ENCODE assay signal across 10 cellular contexts in the genomic region with DNA sequence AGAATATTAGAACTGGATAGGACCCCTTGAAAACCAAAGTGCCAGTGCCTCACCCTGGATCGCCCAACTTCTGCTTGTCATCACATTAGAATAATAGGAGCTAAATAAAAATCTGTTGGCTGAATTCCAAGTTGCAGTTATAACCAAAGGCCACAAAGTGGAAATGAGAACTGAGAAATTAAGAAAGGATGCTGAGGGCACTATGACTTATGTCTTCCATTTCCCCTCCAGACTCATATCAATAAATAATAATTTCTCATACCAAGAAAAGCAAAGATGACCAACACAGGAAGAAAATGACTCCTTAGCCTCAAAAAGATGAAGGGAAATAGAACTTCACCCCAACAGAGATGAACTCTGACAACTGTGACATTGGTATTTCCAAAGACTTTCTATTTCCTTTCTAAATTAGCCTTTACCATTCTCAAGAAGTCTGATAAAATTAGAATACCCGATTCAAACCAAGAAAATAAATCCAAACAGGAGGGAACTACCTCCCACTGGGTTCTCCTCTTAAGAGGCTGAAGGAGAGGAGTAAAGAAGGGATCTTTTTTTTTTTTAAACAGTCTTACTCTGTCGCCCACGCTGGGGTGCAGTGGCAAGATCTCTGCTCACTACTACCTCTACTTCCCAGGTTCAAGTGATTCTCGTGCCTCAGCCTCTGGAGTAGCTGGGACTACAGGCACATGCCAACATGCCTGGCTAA. TPM values are rescaled to one million over a fixed set of nuclear protein-coding genes. Genes with fewer than 3 reads are reported as not detected.
DNase-seq lines count a peak whose midpoint lies in the region; ATAC-seq and TF ChIP-seq lines count a peak whose summit lies in the region.
"Had no signal": no experiment of that assay in that cellular context is flagged by ENCODE, and none has a peak within 500 bp of the region (broad histone marks: within the 10 kb centered on the region; RNA-seq: fewer than 3 reads in every experiment).

No MANE protein-coding gene starts in this region.

- H3K4me1 ChIP-seq in GM23248 (ENCODE audit: insufficient read depth): no peaks in the 10 kb centered on the region

- H3K9ac ChIP-seq in GM23248: no peak overlapping the region

- no peaks in the 10 kb centered on the region for H3K79me2 ChIP-seq in GM23248 (ENCODE audit: insufficient read depth)

- 69 to 74% methylated on average over 5 of the region's 5 CpGs for WGBS in GM23248 (ENCODE audit: low coverage in 1 of 2, low lambda C conversion rate in 2 of 2, missing lambda C conversion rate in 2 of 2), 2 experiments

- H3K27ac Mint-ChIP-seq in activated CD8-positive, alpha-beta T cell treated with anti-CD3 and anti-CD28 coated beads for 36 hours: peak overlapping the region; percentile 62
- no peak overlapping the region for H3K27ac Mint-ChIP-seq in activated CD8-positive, alpha-beta T cell treated with anti-CD3 and anti-CD28 coated beads, Interleukin-2, amount 10 ng/mL, durations not matched to agents 7 days and 5 days
- no peak overlapping the region for H3K27ac Mint-ChIP-seq in T-helper 2 cell treated with Interferon-gamma antibody and Interleukin-4, amounts not matched to agents 5 μg/mL and 100 μg/mL, for 36 hours

- POLR2A ChIA-PET in activated CD8-positive, alpha-beta T cell treated with anti-CD3 and anti-CD28 coated beads for 36 hours (lab: Charles Lee): interaction anchor here (1.1 kb wide), 1 partner anchor 15 kb away, joined by 6 read pairs; no protein-coding TSS in a partner anchor
- POLR2A ChIA-PET in activated CD8-positive, alpha-beta T cell treated with anti-CD3 and anti-CD28 coated beads, Interleukin-2, amount 10 ng/mL, durations not matched to agents 7 days and 5 days (lab: Charles Lee): interaction anchor here (0.5 to 1.1 kb wide), 4 partner anchors 15 to 35 kb away, joined by 3 read pairs; no protein-coding TSS in a partner anchor

- no peak overlapping the region for H3K4me3 Mint-ChIP-seq in activated CD8-positive, alpha-beta T cell treated with anti-CD3 and anti-CD28 coated beads for 36 hours
- H3K4me3 Mint-ChIP-seq in activated CD8-positive, alpha-beta T cell treated with anti-CD3 and anti-CD28 coated beads, Interleukin-2, amount 10 ng/mL, durations not matched to agents 7 days and 5 days: no peak overlapping the region
- H3K4me3 Mint-ChIP-seq in T-helper 2 cell treated with Interferon-gamma antibody and Interleukin-4, amounts not matched to agents 5 μg/mL and 100 μg/mL, for 36 hours: no peak overlapping the region
- H3K4me3 Mint-ChIP-seq: T-cell had no signal

- peak; percentile 45 for DNase-seq in activated CD8-positive, alpha-beta T cell treated with anti-CD3 and anti-CD28 coated beads for 36 hours
- DNase-seq in activated CD8-positive, alpha-beta T cell treated with anti-CD3 and anti-CD28 coated beads, Interleukin-2, amount 10 ng/mL, durations not matched to agents 7 days and 5 days: no peak
- peak; percentile 32 for DNase-seq in GM23248
- peak; percentile 89 for DNase-seq in MV-4-11 (lab: John Stamatoyannopoulos, UW)
- peak; percentile 12 for DNase-seq in myocyte (ENCODE audit: low read depth)
- DNase-seq in T-helper 2 cell treated with Interferon-gamma antibody and Interleukin-4, amounts not matched to agents 5 μg/mL and 100 μg/mL, for 36 hours (ENCODE audit: low spot score): no peak
- no peak for DNase-seq in NCI-H446 treated with DMSO at 0.1 percent for 48 hours (lab: John Stamatoyannopoulos, UW)
- DNase-seq: NCI-H2029, T-cell had no signal

- intact Hi-C loops in activated CD8-positive, alpha-beta T cell treated with anti-CD3 and anti-CD28 coated beads for 36 hours (cut with micrococcal nuclease): no loop called here

- peak; percentile 90 for ATAC-seq in activated CD8-positive, alpha-beta T cell treated with anti-CD3 and anti-CD28 coated beads for 36 hours
- ATAC-seq in activated CD8-positive, alpha-beta T cell treated with anti-CD3 and anti-CD28 coated beads, Interleukin-2, amount 10 ng/mL, durations not matched to agents 7 days and 5 days: no peak
- no peak for ATAC-seq in HG02763 (IDR thresholded peaks at IDR 0.05; ENCODE audit: unreplicated experiment)
- ATAC-seq: T-cell had no signal

- CTCF ChIA-PET in activated CD8-positive, alpha-beta T cell treated with anti-CD3 and anti-CD28 coated beads for 36 hours (lab: Charles Lee): interaction anchor here (0.7 to 1.6 kb wide), 8 partner anchors 13 to 134 kb away, joined by 3 to 10 read pairs (median 4); no protein-coding TSS in a partner anchor
- CTCF ChIA-PET in activated CD8-positive, alpha-beta T cell treated with anti-CD3 and anti-CD28 coated beads, Interleukin-2, amount 10 ng/mL, durations not matched to agents 7 days and 5 days (lab: Charles Lee): interaction anchor here (0.9 to 1.0 kb wide), 4 partner anchors 24 to 60 kb away, joined by 3 to 8 read pairs (median 4); no protein-coding TSS in a partner anchor

- no peaks in the 10 kb centered on the region for H3K36me3 ChIP-seq in GM23248 (ENCODE audit: low read depth)

- no peaks in the 10 kb centered on the region for H3K27me3 Mint-ChIP-seq in activated CD8-positive, alpha-beta T cell treated with anti-CD3 and anti-CD28 coated beads for 36 hours
- no peaks in the 10 kb centered on the region for H3K27me3 Mint-ChIP-seq in activated CD8-positive, alpha-beta T cell treated with anti-CD3 and anti-CD28 coated beads, Interleukin-2, amount 10 ng/mL, durations not matched to agents 7 days and 5 days (ENCODE audit: low read depth)
- no peaks in the 10 kb centered on the region for H3K27me3 Mint-ChIP-seq in T-helper 2 cell treated with Interferon-gamma antibody and Interleukin-4, amounts not matched to agents 5 μg/mL and 100 μg/mL, for 36 hours (ENCODE audit: low read depth)
- H3K27me3 Mint-ChIP-seq: T-cell had no signal

- H3K4me3 ChIP-seq in GM23248: no peak overlapping the region

- H3K9me2 ChIP-seq in GM23248 (ENCODE audit: insufficient read depth): no peaks in the 10 kb centered on the region

- H2AFZ ChIP-seq in GM23248: no peak overlapping the region

- no peak overlapping the region for H3K27ac ChIP-seq in GM23248

- H3K27me3 ChIP-seq in GM23248 (replicated peaks; ENCODE audit: insufficient read depth): no peaks in the 10 kb centered on the region

- peaks cover 25% of the 10 kb centered on the region for H3K36me3 Mint-ChIP-seq in activated CD8-positive, alpha-beta T cell treated with anti-CD3 and anti-CD28 coated beads for 36 hours (ENCODE audit: low read depth)
- H3K36me3 Mint-ChIP-seq in activated CD8-positive, alpha-beta T cell treated with anti-CD3 and anti-CD28 coated beads, Interleukin-2, amount 10 ng/mL, durations not matched to agents 7 days and 5 days (ENCODE audit: low read depth): peaks cover 4% of the 10 kb centered on the region
- peaks cover 21% of the 10 kb centered on the region for H3K36me3 Mint-ChIP-seq in T-helper 2 cell treated with Interferon-gamma antibody and Interleukin-4, amounts not matched to agents 5 μg/mL and 100 μg/mL, for 36 hours (ENCODE audit: low read depth)

- H3F3A ChIP-seq in GM23248 (ENCODE audit: insufficient read depth): no peaks in the 10 kb centered on the region

- TF ChIP-seq CTCF in activated CD8-positive, alpha-beta T cell treated with anti-CD3 and anti-CD28 coated beads for 36 hours (IDR thresholded peaks at IDR 0.05): no peak

- H3K4me1 Mint-ChIP-seq in activated CD8-positive, alpha-beta T cell treated with anti-CD3 and anti-CD28 coated beads for 36 hours (ENCODE audit: low read depth): peaks cover 23% of the 10 kb centered on the region
- H3K4me1 Mint-ChIP-seq in activated CD8-positive, alpha-beta T cell treated with anti-CD3 and anti-CD28 coated beads, Interleukin-2, amount 10 ng/mL, durations not matched to agents 7 days and 5 days (ENCODE audit: low read depth): peaks cover 11% of the 10 kb centered on the region
- peaks cover 18% of the 10 kb centered on the region for H3K4me1 Mint-ChIP-seq in T-helper 2 cell treated with Interferon-gamma antibody and Interleukin-4, amounts not matched to agents 5 μg/mL and 100 μg/mL, for 36 hours (ENCODE audit: low read depth)

- H4K20me1 ChIP-seq in GM23248 (ENCODE audit: insufficient read depth): no peaks in the 10 kb centered on the region

- in situ Hi-C loops in GM23248 (cut with MboI): no loop called here

- no peaks in the 10 kb centered on the region for H3K9me3 ChIP-seq in GM23248 (ENCODE audit: low read depth)

- H3K9me3 Mint-ChIP-seq in activated CD8-positive, alpha-beta T cell treated with anti-CD3 and anti-CD28 coated beads for 36 hours: no peaks in the 10 kb centered on the region
- no peaks in the 10 kb centered on the region for H3K9me3 Mint-ChIP-seq in activated CD8-positive, alpha-beta T cell treated with anti-CD3 and anti-CD28 coated beads, Interleukin-2, amount 10 ng/mL, durations not matched to agents 7 days and 5 days (ENCODE audit: insufficient read depth)
- H3K9me3 Mint-ChIP-seq in T-helper 2 cell treated with Interferon-gamma antibody and Interleukin-4, amounts not matched to agents 5 μg/mL and 100 μg/mL, for 36 hours: no peaks in the 10 kb centered on the region
- H3K9me3 Mint-ChIP-seq: T-cell had no signal

- H3K4me2 ChIP-seq in GM23248 (ENCODE audit: unreplicated experiment): no peak overlapping the region

RNA-seq across cellular contexts. Expression of a gene that starts 46.5 kb away (rescaled TPM):
- total RNA-seq in activated CD8-positive, alpha-beta T cell treated with anti-CD3 and anti-CD28 coated beads for 36 hours: 10 to 100 TPM; 15.3 to 19.0 TPM
- 10 to 100 TPM; 23.1 to 23.9 TPM for total RNA-seq in activated CD8-positive, alpha-beta T cell treated with anti-CD3 and anti-CD28 coated beads, Interleukin-2, amount 10 ng/mL, durations not matched to agents 7 days and 5 days
- 77.7 and 77.9 TPM in 2 replicates for total RNA-seq in GM23248 (2014; rRNA removed; shearing (Covaris generic))
- polyA plus RNA-seq in GM23248 (2016; fragmentation: Nextera tagmentation; extraction: Ambion mirVana): 22.0 and 22.6 TPM in 2 replicates
- total RNA-seq in myocyte: 31.8 and 33.3 TPM in 2 replicates
- 22.3 TPM for polyA plus RNA-seq in myocyte (2012)

RNA-seq across cellular contexts. Expression of a gene that starts 58.4 kb away (rescaled TPM):
- 10 to 100 TPM; 17.8 TPM for total RNA-seq in activated CD8-positive, alpha-beta T cell treated with anti-CD3 and anti-CD28 coated beads for 36 hours
- total RNA-seq in activated CD8-positive, alpha-beta T cell treated with anti-CD3 and anti-CD28 coated beads, Interleukin-2, amount 10 ng/mL, durations not matched to agents 7 days and 5 days: 1 to 10 TPM; 7.7 to 8.5 TPM
- 2.8 and 3.8 TPM in 2 replicates for total RNA-seq in GM23248 (2014; rRNA removed; shearing (Covaris generic))
- polyA plus RNA-seq in GM23248 (2016; fragmentation: Nextera tagmentation; extraction: Ambion mirVana): 6.4 and 6.7 TPM in 2 replicates
- 1.7 and 2.5 TPM in 2 replicates for total RNA-seq in myocyte
- polyA plus RNA-seq in myocyte (2012): 2.0 TPM

Comparison
In these comparisons a context has a peak if more than half of its experiments do, and no peak if none do; other contexts are left out.
1. DNase-seq: peak in activated CD8-positive, alpha-beta T cell treated with anti-CD3 and anti-CD28 coated beads for 36 hours (single experiment), GM23248 (single experiment), MV-4-11 (single experiment) and myocyte (single experiment); none in activated CD8-positive, alpha-beta T cell treated with anti-CD3 and anti-CD28 coated beads, Interleukin-2, amount 10 ng/mL, durations not matched to agents 7 days and 5 days (single experiment), T-helper 2 cell treated with Interferon-gamma antibody and Interleukin-4, amounts not matched to agents 5 μg/mL and 100 μg/mL, for 36 hours (single experiment) and NCI-H446 treated with DMSO at 0.1 percent for 48 hours (single experiment).